ENCODE assay signal across 1 cellular context in the genomic region with DNA sequence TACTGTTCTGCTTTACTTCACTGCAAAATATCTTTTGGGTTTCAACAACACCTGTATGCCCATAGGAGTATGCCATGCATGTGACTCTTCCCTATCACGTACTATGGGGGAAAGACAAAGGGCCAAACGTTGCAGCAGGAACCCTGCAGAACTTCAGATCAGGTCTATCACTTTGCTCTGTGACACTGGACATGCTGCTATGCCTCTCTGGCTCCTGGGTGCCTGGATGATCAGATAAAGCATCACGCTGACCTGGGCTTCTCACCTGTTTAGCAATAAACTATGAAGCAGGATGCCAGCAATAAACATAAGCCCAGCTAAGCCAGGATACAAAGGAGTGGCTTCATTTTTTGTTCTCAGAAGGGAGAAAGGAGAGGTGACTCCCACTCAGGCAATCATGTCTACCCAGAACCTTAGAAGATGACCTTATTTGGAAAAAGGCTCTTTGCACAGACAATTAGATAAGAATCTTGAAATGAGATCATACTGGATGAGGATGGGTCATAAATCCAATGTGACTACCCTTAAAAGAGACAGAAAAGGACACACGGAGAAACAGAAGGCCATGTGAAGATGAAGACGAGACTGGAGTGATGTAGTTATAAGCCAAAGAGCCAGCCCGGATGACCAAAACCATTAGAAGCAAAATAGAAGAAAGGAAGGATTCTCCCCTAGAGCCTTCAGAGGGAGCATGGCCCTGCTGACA.
A peak's percentile ranks its signal among the peaks of the same experiment; 100 is the strongest.
TF ChIP-seq lines count a peak whose summit lies in the region.

No MANE protein-coding gene starts in this region.

TF ChIP-seq in K562, 482 proteins besides CTCF, POLR2A, EP300 and RAD21 (continues in another document):
- TF ChIP-seq ZNF197 (CRISPR knock-in tag; IDR thresholded peaks at IDR 0.05; ENCODE audit: low read depth) (0 out of 2 replicates have a peak, but pooled peaks have one; percentile 29), HNRNPK (IDR thresholded peaks at IDR 0.05; ENCODE audit: low read depth, low read length, poor library complexity, severe bottlenecking) (no peak), STAT5B (CRISPR knock-in tag; IDR thresholded peaks at IDR 0.05) (no peak), ZNF780A (CRISPR knock-in tag; IDR thresholded peaks at IDR 0.05) (no peak), HNRNPH1 (optimal IDR thresholded peaks at IDR 0.05; ENCODE audit: low read depth, low read length) (no peak), HIVEP1 (CRISPR knock-in tag; IDR thresholded peaks at IDR 0.05) (no peak), TAF7 (tag; IDR thresholded peaks at IDR 0.05) (no peak), ZFP36 (IDR thresholded peaks at IDR 0.05; ENCODE audit: low read depth, low read length, partially characterized antibody) (no peak), MAFF (IDR thresholded peaks at IDR 0.05; ENCODE audit: low read length) (no peak), GABPA (tag; conservative IDR thresholded peaks at IDR 0.05; ENCODE audit: low read depth) (0 out of 2 replicates have a peak, but pooled peaks have one; percentile 27), TAF1 (IDR thresholded peaks at IDR 0.05; ENCODE audit: control insufficient read depth, extremely low read depth, insufficient read depth, low read length, severe bottlenecking) (no peak), RBM39 (optimal IDR thresholded peaks at IDR 0.05; ENCODE audit: low read depth, low read length) (no peak), ZEB2 (IDR thresholded peaks at IDR 0.05) (no peak), HMG20B (CRISPR knock-in tag; IDR thresholded peaks at IDR 0.05) (no peak), ZNF232 (CRISPR knock-in tag; IDR thresholded peaks at IDR 0.05) (no peak), ETS2 (tag; IDR thresholded peaks at IDR 0.05; ENCODE audit: borderline replicate concordance, poor library complexity, severe bottlenecking) (no peak), ZBTB1 (CRISPR knock-in tag; IDR thresholded peaks at IDR 0.05; ENCODE audit: borderline replicate concordance, low read depth) (no peak), XRCC5 (IDR thresholded peaks at IDR 0.05; ENCODE audit: low read depth, low read length) (no peak), ESRRB (CRISPR knock-in tag; IDR thresholded peaks at IDR 0.05; ENCODE audit: borderline replicate concordance) (no peak), SIRT6 (IDR thresholded peaks at IDR 0.05; ENCODE audit: low read depth, low read length) (no peak), ZNF134 (CRISPR knock-in tag; conservative IDR thresholded peaks at IDR 0.05) (no peak), JUN (IDR thresholded peaks at IDR 0.05; ENCODE audit: borderline replicate concordance, low read depth, low read length) (peak; percentile 91), JUN (CRISPR knock-in tag; IDR thresholded peaks at IDR 0.05; ENCODE audit: borderline replicate concordance) (no peak), JUND (IDR thresholded peaks at IDR 0.05; ENCODE audit: borderline replicate concordance, low read depth, low read length) (peak; percentile 88), JUND (tag; IDR thresholded peaks at IDR 0.05; ENCODE audit: borderline replicate concordance, low read depth, low read length) (peak; percentile 91), MEF2D (tag; conservative IDR thresholded peaks at IDR 0.05; ENCODE audit: low read depth) (0 out of 2 replicates have a peak, but pooled peaks have one; percentile 13), SETDB1 (IDR thresholded peaks at IDR 0.05; ENCODE audit: low read length) (no peak), HDGF (IDR thresholded peaks at IDR 0.05) (no peak), CBFB (CRISPR knock-in tag; IDR thresholded peaks at IDR 0.05) (no peak), ZNF263 (CRISPR knock-in tag; IDR thresholded peaks at IDR 0.05; ENCODE audit: borderline replicate concordance) (no peak), ZNF41 (CRISPR knock-in tag; conservative IDR thresholded peaks at IDR 0.05) (no peak), SMARCB1 (IDR thresholded peaks at IDR 0.05; ENCODE audit: insufficient read length, low read depth) (no peak), RFX1 (IDR thresholded peaks at IDR 0.05) (no peak), RBM22 (IDR thresholded peaks at IDR 0.05; ENCODE audit: low read depth, low read length, poor library complexity, severe bottlenecking) (no peak), KAT7 (CRISPR knock-in tag; IDR thresholded peaks at IDR 0.05; ENCODE audit: borderline replicate concordance) (no peak), ZNF717 (CRISPR knock-in tag; IDR thresholded peaks at IDR 0.05) (no peak), CAMTA2 (CRISPR knock-in tag; conservative IDR thresholded peaks at IDR 0.05) (no peak), TARDBP (IDR thresholded peaks at IDR 0.05) (no peak), RHOXF2B (CRISPR knock-in tag; conservative IDR thresholded peaks at IDR 0.05) (no peak), POLR2AphosphoS2 (IDR thresholded peaks at IDR 0.05; ENCODE audit: low read length) (no peak), FOXJ2 (tag; IDR thresholded peaks at IDR 0.05) (peak; percentile 45; the same call in 1 of the 2 replicates), POLR3A (IDR thresholded peaks at IDR 0.05; ENCODE audit: borderline replicate concordance, extremely low read depth, insufficient read depth, insufficient read length) (no peak), SMAD4 (CRISPR knock-in tag; conservative IDR thresholded peaks at IDR 0.05) (no peak), ZFP1 (CRISPR knock-in tag; IDR thresholded peaks at IDR 0.05) (no peak), LCOR (CRISPR knock-in tag; IDR thresholded peaks at IDR 0.05) (no peak), EWSR1 (IDR thresholded peaks at IDR 0.05; ENCODE audit: borderline replicate concordance, low read depth, partially characterized antibody) (no peak), SIX5 (IDR thresholded peaks at IDR 0.05; ENCODE audit: borderline replicate concordance in 1 of 2, insufficient read depth in 1 of 2, low read depth in 1 of 2, low read length in 2 of 2) (no peak), BRF1 (IDR thresholded peaks at IDR 0.05; ENCODE audit: borderline replicate concordance, extremely low read depth, insufficient read length) (no peak), ZNF347 (CRISPR knock-in tag; IDR thresholded peaks at IDR 0.05; ENCODE audit: low read depth) (no peak), MCM3 (IDR thresholded peaks at IDR 0.05) (no peak), GATAD2A (IDR thresholded peaks at IDR 0.05) (no peak), HLTF (IDR thresholded peaks at IDR 0.05) (no peak), ZZZ3 (IDR thresholded peaks at IDR 0.05) (no peak), ARID2 (IDR thresholded peaks at IDR 0.05) (no peak), TRIM28 (IDR thresholded peaks at IDR 0.05) (no peak), RBM15 (IDR thresholded peaks at IDR 0.05; ENCODE audit: insufficient read depth, low read length) (no peak), PPARD (CRISPR knock-in tag; IDR thresholded peaks at IDR 0.05) (no peak), FOXM1 (IDR thresholded peaks at IDR 0.05; ENCODE audit: low read depth) (no peak), FOXM1 (CRISPR knock-in tag; IDR thresholded peaks at IDR 0.05; ENCODE audit: low read depth) (no peak), YBX1 (IDR thresholded peaks at IDR 0.05) (no peak)
- TF ChIP-seq, protein P1, sequence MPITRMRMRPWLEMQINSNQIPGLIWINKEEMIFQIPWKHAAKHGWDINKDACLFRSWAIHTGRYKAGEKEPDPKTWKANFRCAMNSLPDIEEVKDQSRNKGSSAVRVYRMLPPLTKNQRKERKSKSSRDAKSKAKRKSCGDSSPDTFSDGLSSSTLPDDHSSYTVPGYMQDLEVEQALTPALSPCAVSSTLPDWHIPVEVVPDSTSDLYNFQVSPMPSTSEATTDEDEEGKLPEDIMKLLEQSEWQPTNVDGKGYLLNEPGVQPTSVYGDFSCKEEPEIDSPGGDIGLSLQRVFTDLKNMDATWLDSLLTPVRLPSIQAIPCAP (CRISPR knock-in tag; IDR thresholded peaks at IDR 0.05; ENCODE audit: borderline replicate concordance) = no peak
- TF ChIP-seq, protein P2, sequence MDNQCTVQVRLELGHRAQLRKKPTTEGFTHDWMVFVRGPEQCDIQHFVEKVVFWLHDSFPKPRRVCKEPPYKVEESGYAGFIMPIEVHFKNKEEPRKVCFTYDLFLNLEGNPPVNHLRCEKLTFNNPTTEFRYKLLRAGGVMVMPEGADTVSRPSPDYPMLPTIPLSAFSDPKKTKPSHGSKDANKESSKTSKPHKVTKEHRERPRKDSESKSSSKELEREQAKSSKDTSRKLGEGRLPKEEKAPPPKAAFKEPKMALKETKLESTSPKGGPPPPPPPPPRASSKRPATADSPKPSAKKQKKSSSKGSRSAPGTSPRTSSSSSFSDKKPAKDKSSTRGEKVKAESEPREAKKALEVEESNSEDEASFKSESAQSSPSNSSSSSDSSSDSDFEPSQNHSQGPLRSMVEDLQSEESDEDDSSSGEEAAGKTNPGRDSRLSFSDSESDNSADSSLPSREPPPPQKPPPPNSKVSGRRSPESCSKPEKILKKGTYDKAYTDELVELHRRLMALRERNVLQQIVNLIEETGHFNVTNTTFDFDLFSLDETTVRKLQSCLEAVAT (IDR thresholded peaks at IDR 0.05) = no peak
- TF ChIP-seq, protein P3, sequence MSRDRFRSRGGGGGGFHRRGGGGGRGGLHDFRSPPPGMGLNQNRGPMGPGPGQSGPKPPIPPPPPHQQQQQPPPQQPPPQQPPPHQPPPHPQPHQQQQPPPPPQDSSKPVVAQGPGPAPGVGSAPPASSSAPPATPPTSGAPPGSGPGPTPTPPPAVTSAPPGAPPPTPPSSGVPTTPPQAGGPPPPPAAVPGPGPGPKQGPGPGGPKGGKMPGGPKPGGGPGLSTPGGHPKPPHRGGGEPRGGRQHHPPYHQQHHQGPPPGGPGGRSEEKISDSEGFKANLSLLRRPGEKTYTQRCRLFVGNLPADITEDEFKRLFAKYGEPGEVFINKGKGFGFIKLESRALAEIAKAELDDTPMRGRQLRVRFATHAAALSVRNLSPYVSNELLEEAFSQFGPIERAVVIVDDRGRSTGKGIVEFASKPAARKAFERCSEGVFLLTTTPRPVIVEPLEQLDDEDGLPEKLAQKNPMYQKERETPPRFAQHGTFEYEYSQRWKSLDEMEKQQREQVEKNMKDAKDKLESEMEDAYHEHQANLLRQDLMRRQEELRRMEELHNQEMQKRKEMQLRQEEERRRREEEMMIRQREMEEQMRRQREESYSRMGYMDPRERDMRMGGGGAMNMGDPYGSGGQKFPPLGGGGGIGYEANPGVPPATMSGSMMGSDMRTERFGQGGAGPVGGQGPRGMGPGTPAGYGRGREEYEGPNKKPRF (IDR thresholded peaks at IDR 0.05; ENCODE audit: low read depth, low read length) = no peak
- TF ChIP-seq, protein P4, sequence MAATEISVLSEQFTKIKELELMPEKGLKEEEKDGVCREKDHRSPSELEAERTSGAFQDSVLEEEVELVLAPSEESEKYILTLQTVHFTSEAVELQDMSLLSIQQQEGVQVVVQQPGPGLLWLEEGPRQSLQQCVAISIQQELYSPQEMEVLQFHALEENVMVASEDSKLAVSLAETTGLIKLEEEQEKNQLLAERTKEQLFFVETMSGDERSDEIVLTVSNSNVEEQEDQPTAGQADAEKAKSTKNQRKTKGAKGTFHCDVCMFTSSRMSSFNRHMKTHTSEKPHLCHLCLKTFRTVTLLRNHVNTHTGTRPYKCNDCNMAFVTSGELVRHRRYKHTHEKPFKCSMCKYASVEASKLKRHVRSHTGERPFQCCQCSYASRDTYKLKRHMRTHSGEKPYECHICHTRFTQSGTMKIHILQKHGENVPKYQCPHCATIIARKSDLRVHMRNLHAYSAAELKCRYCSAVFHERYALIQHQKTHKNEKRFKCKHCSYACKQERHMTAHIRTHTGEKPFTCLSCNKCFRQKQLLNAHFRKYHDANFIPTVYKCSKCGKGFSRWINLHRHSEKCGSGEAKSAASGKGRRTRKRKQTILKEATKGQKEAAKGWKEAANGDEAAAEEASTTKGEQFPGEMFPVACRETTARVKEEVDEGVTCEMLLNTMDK (IDR thresholded peaks at IDR 0.05; ENCODE audit: borderline replicate concordance, insufficient read depth, low read depth, low read length, poor library complexity, severe bottlenecking) = no peak
- TF ChIP-seq, protein P5, sequence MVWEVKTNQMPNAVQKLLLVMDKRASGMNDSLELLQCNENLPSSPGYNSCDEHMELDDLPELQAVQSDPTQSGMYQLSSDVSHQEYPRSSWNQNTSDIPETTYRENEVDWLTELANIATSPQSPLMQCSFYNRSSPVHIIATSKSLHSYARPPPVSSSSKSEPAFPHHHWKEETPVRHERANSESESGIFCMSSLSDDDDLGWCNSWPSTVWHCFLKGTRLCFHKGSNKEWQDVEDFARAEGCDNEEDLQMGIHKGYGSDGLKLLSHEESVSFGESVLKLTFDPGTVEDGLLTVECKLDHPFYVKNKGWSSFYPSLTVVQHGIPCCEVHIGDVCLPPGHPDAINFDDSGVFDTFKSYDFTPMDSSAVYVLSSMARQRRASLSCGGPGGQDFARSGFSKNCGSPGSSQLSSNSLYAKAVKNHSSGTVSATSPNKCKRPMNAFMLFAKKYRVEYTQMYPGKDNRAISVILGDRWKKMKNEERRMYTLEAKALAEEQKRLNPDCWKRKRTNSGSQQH (CRISPR knock-in tag; IDR thresholded peaks at IDR 0.05) = no peak
- TF ChIP-seq, protein P6, sequence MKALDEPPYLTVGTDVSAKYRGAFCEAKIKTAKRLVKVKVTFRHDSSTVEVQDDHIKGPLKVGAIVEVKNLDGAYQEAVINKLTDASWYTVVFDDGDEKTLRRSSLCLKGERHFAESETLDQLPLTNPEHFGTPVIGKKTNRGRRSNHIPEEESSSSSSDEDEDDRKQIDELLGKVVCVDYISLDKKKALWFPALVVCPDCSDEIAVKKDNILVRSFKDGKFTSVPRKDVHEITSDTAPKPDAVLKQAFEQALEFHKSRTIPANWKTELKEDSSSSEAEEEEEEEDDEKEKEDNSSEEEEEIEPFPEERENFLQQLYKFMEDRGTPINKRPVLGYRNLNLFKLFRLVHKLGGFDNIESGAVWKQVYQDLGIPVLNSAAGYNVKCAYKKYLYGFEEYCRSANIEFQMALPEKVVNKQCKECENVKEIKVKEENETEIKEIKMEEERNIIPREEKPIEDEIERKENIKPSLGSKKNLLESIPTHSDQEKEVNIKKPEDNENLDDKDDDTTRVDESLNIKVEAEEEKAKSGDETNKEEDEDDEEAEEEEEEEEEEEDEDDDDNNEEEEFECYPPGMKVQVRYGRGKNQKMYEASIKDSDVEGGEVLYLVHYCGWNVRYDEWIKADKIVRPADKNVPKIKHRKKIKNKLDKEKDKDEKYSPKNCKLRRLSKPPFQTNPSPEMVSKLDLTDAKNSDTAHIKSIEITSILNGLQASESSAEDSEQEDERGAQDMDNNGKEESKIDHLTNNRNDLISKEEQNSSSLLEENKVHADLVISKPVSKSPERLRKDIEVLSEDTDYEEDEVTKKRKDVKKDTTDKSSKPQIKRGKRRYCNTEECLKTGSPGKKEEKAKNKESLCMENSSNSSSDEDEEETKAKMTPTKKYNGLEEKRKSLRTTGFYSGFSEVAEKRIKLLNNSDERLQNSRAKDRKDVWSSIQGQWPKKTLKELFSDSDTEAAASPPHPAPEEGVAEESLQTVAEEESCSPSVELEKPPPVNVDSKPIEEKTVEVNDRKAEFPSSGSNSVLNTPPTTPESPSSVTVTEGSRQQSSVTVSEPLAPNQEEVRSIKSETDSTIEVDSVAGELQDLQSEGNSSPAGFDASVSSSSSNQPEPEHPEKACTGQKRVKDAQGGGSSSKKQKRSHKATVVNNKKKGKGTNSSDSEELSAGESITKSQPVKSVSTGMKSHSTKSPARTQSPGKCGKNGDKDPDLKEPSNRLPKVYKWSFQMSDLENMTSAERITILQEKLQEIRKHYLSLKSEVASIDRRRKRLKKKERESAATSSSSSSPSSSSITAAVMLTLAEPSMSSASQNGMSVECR (CRISPR knock-in tag; IDR thresholded peaks at IDR 0.05) = no peak
